ENCODE assay signal across 8 cellular contexts in the genomic region with DNA sequence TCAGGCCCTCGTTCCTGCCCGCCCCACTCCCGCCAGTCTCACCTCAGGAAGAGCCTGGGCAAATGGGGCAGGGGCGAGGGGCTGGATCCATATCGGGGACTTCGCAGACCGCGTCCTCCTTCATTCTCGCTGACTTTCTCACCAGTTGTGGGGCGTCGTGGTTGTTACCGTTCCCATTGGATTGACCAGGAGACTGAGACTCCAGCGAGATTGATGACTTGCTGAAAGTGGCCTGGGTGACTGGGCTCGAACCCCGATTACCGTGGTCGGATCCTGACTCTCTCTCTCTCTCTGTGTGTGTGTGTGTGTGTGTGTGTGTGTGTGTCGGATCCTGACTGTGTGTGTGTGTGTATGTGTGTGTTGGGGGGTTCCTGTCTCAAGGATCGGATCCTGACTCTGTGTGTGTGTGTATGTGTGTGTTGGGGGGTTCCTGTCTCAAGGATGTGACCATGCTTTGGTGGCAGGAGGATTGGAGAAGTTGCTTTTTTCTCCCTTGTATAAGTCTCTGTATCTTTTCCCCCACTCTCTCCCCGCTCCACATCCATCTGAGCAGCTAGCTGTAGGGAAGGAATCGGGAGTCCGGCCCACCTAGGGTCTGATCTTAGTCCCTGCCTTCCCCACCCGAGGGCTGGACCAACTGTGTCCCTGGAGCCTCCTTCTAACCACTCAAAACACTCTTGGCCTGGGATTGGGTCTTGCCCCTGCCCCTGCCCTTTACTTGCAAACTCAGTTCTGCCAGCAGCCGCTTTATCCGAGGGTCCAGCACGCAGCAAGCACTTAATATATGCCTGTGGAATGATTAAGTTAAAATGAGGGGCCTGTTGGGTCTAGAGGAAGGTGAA. TPM values are rescaled to one million over a fixed set of nuclear protein-coding genes. Genes with fewer than 3 reads are reported as not detected.
DNase-seq lines count a peak whose midpoint lies in the region; ATAC-seq and TF ChIP-seq lines count a peak whose summit lies in the region.

No MANE protein-coding gene starts in this region.

- peak overlapping the region; percentile 99 for H3K4me3 Mint-ChIP-seq in activated naive CD4-positive, alpha-beta T cell treated with anti-CD3 and anti-CD28 coated beads, Interleukin-2, amount 10 ng/mL, durations not matched to agents 7 days and 5 days
- H3K4me3 Mint-ChIP-seq in T-helper 17 cell, result peak overlapping the region; percentile 98
- H3K4me3 Mint-ChIP-seq in nephron progenitor cell, result peak overlapping the region; percentile 99

- peaks cover 9% of the 10 kb centered on the region for H3K27me3 Mint-ChIP-seq in activated naive CD4-positive, alpha-beta T cell treated with anti-CD3 and anti-CD28 coated beads, Interleukin-2, amount 10 ng/mL, durations not matched to agents 7 days and 5 days
- H3K27me3 Mint-ChIP-seq in T-helper 17 cell, result no peaks in the 10 kb centered on the region
- H3K27me3 Mint-ChIP-seq in nephron progenitor cell (ENCODE audit: low read depth, poor library complexity), result peaks cover 11% of the 10 kb centered on the region

- ATAC-seq in T-helper 17 cell, result no peak
- no peak for ATAC-seq in HG02623 (IDR thresholded peaks at IDR 0.05; ENCODE audit: unreplicated experiment)

- CTCF ChIA-PET in activated naive CD4-positive, alpha-beta T cell treated with anti-CD3 and anti-CD28 coated beads, Interleukin-2, amount 10 ng/mL, durations not matched to agents 7 days and 5 days (lab: Charles Lee), result interaction anchor here (0.8 to 1.5 kb wide), 2 partner anchors 33 to 52 kb away, joined by 3 read pairs; no protein-coding TSS in a partner anchor

- H3K9me3 Mint-ChIP-seq in activated naive CD4-positive, alpha-beta T cell treated with anti-CD3 and anti-CD28 coated beads, Interleukin-2, amount 10 ng/mL, durations not matched to agents 7 days and 5 days, result no peaks in the 10 kb centered on the region
- H3K9me3 Mint-ChIP-seq in nephron progenitor cell, result no peaks in the 10 kb centered on the region

- DNase-seq in activated naive CD4-positive, alpha-beta T cell treated with anti-CD3 and anti-CD28 coated beads, Interleukin-2, amount 10 ng/mL, durations not matched to agents 7 days and 5 days, result no peak
- DNase-seq in activated naive CD4-positive, alpha-beta T cell treated with anti-CD3 and anti-CD28 coated beads, Interleukin-2, amount 50 U/mL, for 16 hours, result no peak
- DNase-seq in T-helper 17 cell, result no peak
- no peak for DNase-seq in epithelial cell of proximal tubule (ENCODE audit: low read depth)
- DNase-seq in nephron progenitor cell, result peak; percentile 22
- no peak for DNase-seq in foreskin melanocyte
- DNase-seq in GM20000 (ENCODE audit: low spot score), result no peak

- H3K27ac Mint-ChIP-seq in activated naive CD4-positive, alpha-beta T cell treated with anti-CD3 and anti-CD28 coated beads, Interleukin-2, amount 10 ng/mL, durations not matched to agents 7 days and 5 days, result peak overlapping the region; percentile 83
- H3K27ac Mint-ChIP-seq in T-helper 17 cell (peak overlapping the region; percentile 95), nephron progenitor cell (peak overlapping the region; percentile 83)

- H3K9me3 ChIP-seq in T-helper 17 cell (ENCODE audit: control insufficient read depth, low read length, poor library complexity, severe bottlenecking), result no peaks in the 10 kb centered on the region

- TF ChIP-seq CTCF in epithelial cell of proximal tubule (conservative IDR thresholded peaks at IDR 0.05; ENCODE audit: low read depth, low read length), result no peak
- TF ChIP-seq CTCF in nephron progenitor cell (IDR thresholded peaks at IDR 0.05), result no peak
- no peak for TF ChIP-seq CTCF in GM20000 (IDR thresholded peaks at IDR 0.05; ENCODE audit: extremely low read depth, missing control alignments)

- peak overlapping the region; percentile 97 for H3K4me3 ChIP-seq in epithelial cell of proximal tubule (ENCODE audit: low read depth, low read length)

- peaks cover 22% of the 10 kb centered on the region for H3K36me3 Mint-ChIP-seq in activated naive CD4-positive, alpha-beta T cell treated with anti-CD3 and anti-CD28 coated beads, Interleukin-2, amount 10 ng/mL, durations not matched to agents 7 days and 5 days
- H3K36me3 Mint-ChIP-seq in T-helper 17 cell (ENCODE audit: low read depth) (peaks cover 4% of the 10 kb centered on the region), nephron progenitor cell (ENCODE audit: low read depth) (no peaks in the 10 kb centered on the region)

- peaks cover 87% of the 10 kb centered on the region for H3K4me1 Mint-ChIP-seq in activated naive CD4-positive, alpha-beta T cell treated with anti-CD3 and anti-CD28 coated beads, Interleukin-2, amount 10 ng/mL, durations not matched to agents 7 days and 5 days
- H3K4me1 Mint-ChIP-seq in T-helper 17 cell (peaks cover 72% of the 10 kb centered on the region), nephron progenitor cell (peaks cover 64% of the 10 kb centered on the region)

RNA-seq across cellular contexts. Expression of a gene that starts 0.6 kb away (rescaled TPM):
- total RNA-seq in T-helper 17 cell, result 10 to 100 TPM; 16.3 to 18.2 TPM
- 3.9 and 6.4 TPM in 2 replicates for total RNA-seq in epithelial cell of proximal tubule

RNA-seq across cellular contexts. Expression of a gene that starts 16.9 kb away (rescaled TPM):
- total RNA-seq in T-helper 17 cell (under 1 TPM; 0.44 to 0.45 TPM), epithelial cell of proximal tubule (23.3 and 27.6 TPM in 2 replicates)

Comparison
In these comparisons a context has a peak if more than half of its experiments do, and no peak if none do; other contexts are left out.
1. RNA of a gene that starts 16.9 kb away (total RNA-seq): 23.3 to 27.6 TPM in epithelial cell of proximal tubule; 0.44 to 0.45 TPM in T-helper 17 cell; every median in the first group is over 10 times any median in the second.
2. Peak in every context shown above with its lines, with median percentiles within 50 percentile points of each other: H3K27ac Mint-ChIP-seq and H3K4me3 Mint-ChIP-seq.